Comparison of ENCODE assay signal across 8 cellular contexts in genomic region chr11:134033696-134034491, GRCh38. TPM values are rescaled to one million over a fixed set of nuclear protein-coding genes. Genes with fewer than 3 reads are reported as not detected.
DNase-seq lines count a peak whose midpoint lies in the region; ATAC-seq and TF ChIP-seq lines count a peak whose summit lies in the region.

No MANE protein-coding gene starts in this region.

- H3K4me3 Mint-ChIP-seq in Caco-2 (ENCODE audit: unreplicated experiment) (no peak overlapping the region), T-cell (peak overlapping the region; percentile 56 to 58 (median 56)), type B pancreatic cell (peak overlapping the region; percentile 70)

- H3K27me3 Mint-ChIP-seq in Caco-2 (ENCODE audit: insufficient read depth, unreplicated experiment) (peaks cover 21% of the 10 kb centered on the region), T-cell (peaks cover 0 to 9% of the 10 kb centered on the region in 2 donors), type B pancreatic cell (peaks cover 35% of the 10 kb centered on the region)

- H3K27ac ChIP-seq in GM23248 (peak overlapping the region; percentile 45), heart left ventricle (peak overlapping the region; percentile 76 to 98 (median 88)), parathyroid adenoma (peak overlapping the region; percentile 55)

- H3K9me3 ChIP-seq in Caco-2: no peaks in the 10 kb centered on the region
- no peaks in the 10 kb centered on the region for H3K9me3 ChIP-seq in GM23248 (ENCODE audit: low read depth)
- no peaks in the 10 kb centered on the region for H3K9me3 ChIP-seq in heart left ventricle
- no peaks in the 10 kb centered on the region for H3K9me3 ChIP-seq in parathyroid adenoma (ENCODE audit: control insufficient read depth, low read length)

- no peaks in the 10 kb centered on the region for H3K9me2 ChIP-seq in GM23248 (ENCODE audit: insufficient read depth)

- H2AFZ ChIP-seq in GM23248 (peak overlapping the region; percentile 66), parathyroid adenoma (peak overlapping the region; percentile 57)

- peak overlapping the region; percentile 46; the same call in 1 of the 2 replicates for H3K9ac ChIP-seq in GM23248
- no peak overlapping the region for H3K9ac ChIP-seq in parathyroid adenoma

- in situ Hi-C loops in GM23248 (cut with MboI): no loop called here

- H3K4me1 ChIP-seq in Caco-2 (0 out of 2 replicates have a peak, but pooled peaks cover 3% of the 10 kb centered on the region), GM23248 (ENCODE audit: insufficient read depth) (peaks cover 20% of the 10 kb centered on the region), heart left ventricle (peaks cover 3 to 61% (median 45%) of the 10 kb centered on the region in 12 donors), parathyroid adenoma (peaks cover 14% of the 10 kb centered on the region)

- H3K79me2 ChIP-seq in GM23248 (ENCODE audit: insufficient read depth) (no peaks in the 10 kb centered on the region), parathyroid adenoma (no peaks in the 10 kb centered on the region)

- peaks cover 14% of the 10 kb centered on the region; the same call in 1 of the 2 replicates for H3F3A ChIP-seq in GM23248 (ENCODE audit: insufficient read depth)

- H3K36me3 ChIP-seq in Caco-2 (ENCODE audit: control insufficient read depth, insufficient read depth, low read length): no peaks in the 10 kb centered on the region
- no peaks in the 10 kb centered on the region for H3K36me3 ChIP-seq in GM23248 (ENCODE audit: low read depth)
- H3K36me3 ChIP-seq in heart left ventricle: no peaks in the 10 kb centered on the region
- no peaks in the 10 kb centered on the region for H3K36me3 ChIP-seq in parathyroid adenoma (ENCODE audit: control insufficient read depth, insufficient read depth, low read length)

- POLR2A ChIA-PET in Caco-2 (lab: Charles Lee) (no interaction called here), T-cell (lab: Charles Lee) (interaction anchor here in 1 of 2 donors (0.9 kb wide), 1 partner anchor 78 kb away, joined by 11 read pairs; no protein-coding TSS in a partner anchor)

- CTCF ChIA-PET in Caco-2 (lab: Charles Lee): interaction anchor here (0.6 to 2.0 kb wide), 3 partner anchors 17 to 106 kb away, joined by 3 to 8 read pairs (median 5); no protein-coding TSS in a partner anchor
- CTCF ChIA-PET in T-cell (lab: Charles Lee): interaction anchor here (1.3 to 1.5 kb wide), 3 partner anchors 16 to 106 kb away, joined by 4 to 7 read pairs (median 4); no protein-coding TSS in a partner anchor

- H3K27me3 ChIP-seq in Caco-2 (replicated peaks; ENCODE audit: control insufficient read depth, insufficient read depth, low read length) (no peaks in the 10 kb centered on the region; the same call in 1 of the 2 replicates), GM23248 (replicated peaks; ENCODE audit: insufficient read depth) (no peaks in the 10 kb centered on the region), heart left ventricle (no peaks in the 10 kb centered on the region), parathyroid adenoma (ENCODE audit: control insufficient read depth, insufficient read depth, low read length) (no peaks in the 10 kb centered on the region)

- H3K4me3 ChIP-seq in Caco-2 (ENCODE audit: low read depth, low read length) (no peak overlapping the region), GM23248 (peak overlapping the region; percentile 43), heart left ventricle (peak overlapping the region in 10 of 12 donors; percentile 19 to 52 (median 33)), parathyroid adenoma (ENCODE audit: low read depth, low read length) (no peak overlapping the region)

- H4K20me1 ChIP-seq in GM23248 (ENCODE audit: insufficient read depth): no peaks in the 10 kb centered on the region

- ATAC-seq in T-cell (replicated peaks in 1 of 4) (peak; percentile 78 to 83 (median 81)), heart left ventricle (peak; percentile 89 to 95 (median 92))

- H3K9me3 Mint-ChIP-seq in Caco-2 (ENCODE audit: unreplicated experiment) (no peaks in the 10 kb centered on the region), T-cell (no peaks in the 10 kb centered on the region), type B pancreatic cell (no peaks in the 10 kb centered on the region)

- H3K4me1 Mint-ChIP-seq in Caco-2 (ENCODE audit: low read depth, unreplicated experiment) (no peaks in the 10 kb centered on the region), T-cell (peaks cover 59 to 79% (median 66%) of the 10 kb centered on the region in 3 donors), type B pancreatic cell (ENCODE audit: unreplicated experiment) (peaks cover 34% of the 10 kb centered on the region)

- no TSS peak for BruUV-seq in Caco-2 (replicated peaks; lab: Mats Ljungman, UMichigan)

- TF ChIP-seq POLR2A in heart left ventricle (IDR thresholded peaks at IDR 0.05): no peak

- H3K4me2 ChIP-seq in GM23248 (ENCODE audit: unreplicated experiment) (peak overlapping the region; percentile 48), parathyroid adenoma (ENCODE audit: low read length) (peak overlapping the region; percentile 47)

- H3K36me3 Mint-ChIP-seq in Caco-2 (ENCODE audit: insufficient read depth, unreplicated experiment) (no peaks in the 10 kb centered on the region), T-cell (no peaks in the 10 kb centered on the region), type B pancreatic cell (no peaks in the 10 kb centered on the region)

- 12 to 13% methylated on average over 16 to 17 of the region's 17 CpGs for WGBS in GM23248 (ENCODE audit: low coverage in 1 of 2, low lambda C conversion rate in 2 of 2, missing lambda C conversion rate in 2 of 2), 2 experiments
- WGBS in heart left ventricle, 4 donors: 5 to 7% (median 7%) methylated on average over 13 to 17 of the region's 17 CpGs

- TF ChIP-seq CTCF in Caco-2 (IDR thresholded peaks at IDR 0.05; ENCODE audit: insufficient read depth in 1 of 2, low read depth in 1 of 2, low read length in 1 of 2, severe bottlenecking in 1 of 2, unreplicated experiment in 1 of 2) (no peak), heart left ventricle (IDR thresholded peaks at IDR 0.05) (peak in 1 of 12 donors; percentile 4), parathyroid adenoma (IDR thresholded peaks at IDR 0.05) (no peak), type B pancreatic cell (conservative IDR thresholded peaks at IDR 0.05) (no peak)

- no peak overlapping the region for H3K27ac Mint-ChIP-seq in Caco-2 (ENCODE audit: unreplicated experiment)
- H3K27ac Mint-ChIP-seq in T-cell: peak overlapping the region; percentile 59 to 86
- H3K27ac Mint-ChIP-seq in type B pancreatic cell: peak overlapping the region; percentile 61

- DNase-seq in Caco-2: peak; percentile 61 to 76
- peak; percentile 97 for DNase-seq in GM23248
- peak; percentile 63 for DNase-seq in MV-4-11 (lab: John Stamatoyannopoulos, UW)
- DNase-seq in T-cell: peak in 32 of 34 experiments; percentile 25 to 70 (median 54)
- DNase-seq in amygdala (lab: John Stamatoyannopoulos, UW): peak in 48 of 56 donors; percentile 21 to 86 (median 58)
- DNase-seq in heart left ventricle: peak; percentile 89 to 94 (median 90)
- DNase-seq in type B pancreatic cell (ENCODE audit: extremely low spot score, unreplicated experiment): no peak

- intact Hi-C loops in Caco-2 (cut with micrococcal nuclease; ENCODE audit: unreplicated experiment): no loop called here
- intact Hi-C loops in heart left ventricle (cut with DNase I): loop anchor here in 4 of 10 donors (2.0 to 10.0 kb wide), 3 partner anchors 67 to 82 kb away; partner anchors contain the start of gene IGSF9B (in 1 of the 4)

RNA-seq across cellular contexts. Expression of gene JAM3, which starts 35.0 kb away (rescaled TPM):
- 0.65 and 1.5 TPM in 2 replicates for total RNA-seq in Caco-2 (2022)
- total RNA-seq in GM23248 (2014; rRNA removed; shearing (Covaris generic)): 63.7 and 65.1 TPM in 2 replicates
- 46.2 and 48.2 TPM in 2 replicates for polyA plus RNA-seq in GM23248 (2016; fragmentation: Nextera tagmentation; extraction: Ambion mirVana)
- total RNA-seq in T-cell: 10 to 100 TPM in 1 of 5 donors, 1 to 10 TPM in 4; 6.6 to 10.7 (median 8.2) TPM
- total RNA-seq in heart left ventricle: 10 to 100 TPM; 23.4 to 56.9 (median 34.3) TPM
- polyA plus RNA-seq in heart left ventricle: 10 to 100 TPM; 11.9 to 18.5 TPM
- total RNA-seq in type B pancreatic cell (ENCODE audit: low replicate concordance): 6.3 and 50.3 TPM in 2 replicates

Comparison
In these comparisons a context has a peak if more than half of its experiments do, and no peak if none do; other contexts are left out.
1. H3K4me3 ChIP-seq: peak in GM23248 (single experiment) and heart left ventricle (10 of 12); none in Caco-2 (single experiment) and parathyroid adenoma (single experiment).
2. Peak in every context shown above with its lines, with median percentiles within 50 percentile points of each other: H3K27ac ChIP-seq.